Comparison of ENCODE assay signal across 8 cellular contexts in the genomic region with DNA sequence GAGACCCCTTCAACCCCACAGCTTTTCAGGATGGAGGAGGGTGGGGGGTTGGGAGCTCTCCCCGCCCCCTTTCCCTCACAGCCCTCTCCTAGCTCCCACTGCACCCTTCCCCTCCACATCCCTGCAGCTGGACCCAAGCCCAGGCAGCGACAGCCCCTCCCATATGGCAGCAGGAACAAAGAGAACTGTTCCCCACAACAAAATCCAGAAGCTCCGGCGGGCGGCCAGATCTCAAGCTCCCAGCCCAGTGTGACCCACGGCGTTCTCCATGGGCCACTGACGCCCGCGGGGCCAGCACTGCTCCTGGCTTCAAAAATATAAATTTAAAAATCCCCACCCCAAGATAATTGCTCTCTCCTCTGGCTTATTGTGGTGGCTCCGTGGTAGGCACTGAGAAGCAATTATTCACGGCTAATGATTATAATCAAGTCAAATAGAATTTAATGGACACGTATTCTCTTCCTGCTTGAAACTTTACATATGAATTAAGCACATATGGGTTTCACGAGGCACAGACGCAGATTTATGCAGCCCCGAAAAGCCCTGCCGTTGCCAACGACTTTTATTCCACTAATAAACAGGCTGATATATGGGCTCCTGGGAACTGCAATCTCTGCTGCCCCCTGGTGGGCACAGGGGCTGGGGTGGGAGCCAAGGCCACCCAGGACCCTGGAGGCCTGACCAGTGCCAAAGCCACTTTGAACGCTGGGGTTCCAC. TPM values are rescaled to one million over a fixed set of nuclear protein-coding genes. Genes with fewer than 3 reads are reported as not detected.
DNase-seq lines count a peak whose midpoint lies in the region; ATAC-seq and TF ChIP-seq lines count a peak whose summit lies in the region.

No MANE protein-coding gene starts in this region.

- ATAC-seq in activated CD8-positive, alpha-beta T cell treated with anti-CD3 and anti-CD28 coated beads for 36 hours, result peak; percentile 45
- ATAC-seq in GM21576 (IDR thresholded peaks at IDR 0.05; ENCODE audit: unreplicated experiment), result no peak

- peak; percentile 90 for TF ChIP-seq CTCF in AG04449 (IDR thresholded peaks at IDR 0.05; ENCODE audit: insufficient read depth, low read length, missing control alignments)
- peak; percentile 96 for TF ChIP-seq CTCF in activated CD8-positive, alpha-beta T cell treated with anti-CD3 and anti-CD28 coated beads for 36 hours (IDR thresholded peaks at IDR 0.05)

- H3K36me3 Mint-ChIP-seq in activated CD8-positive, alpha-beta T cell treated with anti-CD3 and anti-CD28 coated beads for 36 hours (ENCODE audit: low read depth), result peaks cover 3% of the 10 kb centered on the region

- POLR2A ChIA-PET in AG04449 (lab: Yijun Ruan, JAX), result interaction anchor here (1.4 kb wide), 1 partner anchor 148 kb away, joined by 6 read pairs; no protein-coding TSS in a partner anchor
- POLR2A ChIA-PET in activated CD8-positive, alpha-beta T cell treated with anti-CD3 and anti-CD28 coated beads for 36 hours (lab: Charles Lee), result interaction anchor here (0.9 kb wide), 1 partner anchor 39 kb away, joined by 4 read pairs; no protein-coding TSS in a partner anchor

- CTCF ChIA-PET in AG04449 (lab: Yijun Ruan, JAX), result interaction anchor here (0.8 to 17.9 kb wide), 27 partner anchors 9 to 380 kb away, joined by 3 to 591 read pairs (median 5); a partner anchor contains a TSS
- CTCF ChIA-PET in activated CD8-positive, alpha-beta T cell treated with anti-CD3 and anti-CD28 coated beads for 36 hours (lab: Charles Lee), result interaction anchor here (0.7 to 9.6 kb wide), 19 partner anchors 10 to 380 kb away, joined by 3 to 151 read pairs (median 5); a partner anchor contains a TSS

- H3K4me3 ChIP-seq in AG04449 (ENCODE audit: low read depth, low read length) (no peak overlapping the region), GM23248 (peak overlapping the region; percentile 35; the same call in 1 of the 2 replicates)

- intact Hi-C loops in activated CD8-positive, alpha-beta T cell treated with anti-CD3 and anti-CD28 coated beads for 36 hours (cut with micrococcal nuclease), result loop anchor here (5.0 to 10.0 kb wide), 2 partner anchors 146 to 314 kb away; a partner anchor contains a TSS

- H3K4me1 ChIP-seq in GM23248 (ENCODE audit: insufficient read depth), result no peaks in the 10 kb centered on the region

- no peaks in the 10 kb centered on the region for H3K79me2 ChIP-seq in GM23248 (ENCODE audit: insufficient read depth)

- H3K4me3 Mint-ChIP-seq in activated CD8-positive, alpha-beta T cell treated with anti-CD3 and anti-CD28 coated beads for 36 hours, result no peak overlapping the region

- H3K27ac Mint-ChIP-seq in activated CD8-positive, alpha-beta T cell treated with anti-CD3 and anti-CD28 coated beads for 36 hours, result no peak overlapping the region

- in situ Hi-C loops in GM23248 (cut with MboI), result loop anchor here (10.0 kb wide), 1 partner anchor 144 kb away; no protein-coding TSS in a partner anchor

- H3F3A ChIP-seq in GM23248 (ENCODE audit: insufficient read depth), result no peaks in the 10 kb centered on the region

- H3K27me3 Mint-ChIP-seq in activated CD8-positive, alpha-beta T cell treated with anti-CD3 and anti-CD28 coated beads for 36 hours, result no peaks in the 10 kb centered on the region

- H3K9me3 Mint-ChIP-seq in activated CD8-positive, alpha-beta T cell treated with anti-CD3 and anti-CD28 coated beads for 36 hours, result no peaks in the 10 kb centered on the region

- H3K9me3 ChIP-seq in GM23248 (ENCODE audit: low read depth), result no peaks in the 10 kb centered on the region

- 13 to 14% methylated on average over 17 to 19 of the region's 19 CpGs for WGBS in GM23248 (ENCODE audit: low coverage in 1 of 2, low lambda C conversion rate in 2 of 2, missing lambda C conversion rate in 2 of 2), 2 experiments

- peak overlapping the region; percentile 14; the same call in 1 of the 2 replicates for H3K9ac ChIP-seq in GM23248

- H3K4me1 Mint-ChIP-seq in activated CD8-positive, alpha-beta T cell treated with anti-CD3 and anti-CD28 coated beads for 36 hours (ENCODE audit: low read depth), result peaks cover 11% of the 10 kb centered on the region

- peak; percentile 7 for DNase-seq in AG04449 (ENCODE audit: low read depth, low spot score)
- peak; percentile 73 for DNase-seq in GM23248
- peak; percentile 76 to 89 for DNase-seq in NCI-H526 (lab: John Stamatoyannopoulos, UW)
- DNase-seq in activated CD8-positive, alpha-beta T cell treated with anti-CD3 and anti-CD28 coated beads for 36 hours, result peak; percentile 83
- DNase-seq in ecto neural progenitor cell (ENCODE audit: low spot score), result peak; percentile 87
- DNase-seq in lung microvascular endothelial cell (ENCODE audit: low read depth in 2 of 2), result peak; percentile 71 to 84
- peak; percentile 38 to 71 (median 47) for DNase-seq in stimulated activated CD4-positive, alpha-beta T cell treated with anti-CD3 and anti-CD28 coated beads, TNF-alpha, amount 100 ng/mL, for 48 hours (ENCODE audit: low read depth in 3 of 3)

- H3K9me2 ChIP-seq in GM23248 (ENCODE audit: insufficient read depth), result no peaks in the 10 kb centered on the region

- no peak overlapping the region for H3K27ac ChIP-seq in GM23248

- H4K20me1 ChIP-seq in GM23248 (ENCODE audit: insufficient read depth), result no peaks in the 10 kb centered on the region

- H3K27me3 ChIP-seq in GM23248 (replicated peaks; ENCODE audit: insufficient read depth), result no peaks in the 10 kb centered on the region

- H3K4me2 ChIP-seq in GM23248 (ENCODE audit: unreplicated experiment), result peak overlapping the region; percentile 50

- no peaks in the 10 kb centered on the region for H3K36me3 ChIP-seq in GM23248 (ENCODE audit: low read depth)

- H2AFZ ChIP-seq in GM23248, result 0 out of 2 replicates have a peak overlapping the region, but pooled peaks have one; percentile 21

RNA-seq across cellular contexts. Expression of a gene that starts 17.6 kb away (rescaled TPM):
- 21.0 and 403 TPM in 2 replicates for total RNA-seq in GM23248 (2014; rRNA removed; shearing (Covaris generic))
- 18.6 and 21.2 TPM in 2 replicates for polyA plus RNA-seq in GM23248 (2016; fragmentation: Nextera tagmentation; extraction: Ambion mirVana)
- 10 to 100 TPM; 38.7 to 38.8 TPM for total RNA-seq in activated CD8-positive, alpha-beta T cell treated with anti-CD3 and anti-CD28 coated beads for 36 hours
- 21.6 and 31.5 TPM in 2 replicates for total RNA-seq in lung microvascular endothelial cell

RNA-seq across cellular contexts. Expression of a gene that starts 37.6 kb away (rescaled TPM):
- total RNA-seq in GM23248 (2014; rRNA removed; shearing (Covaris generic)), result 115 and 123 TPM in 2 replicates
- polyA plus RNA-seq in GM23248 (2016; fragmentation: Nextera tagmentation; extraction: Ambion mirVana), result 128 and 132 TPM in 2 replicates
- total RNA-seq in activated CD8-positive, alpha-beta T cell treated with anti-CD3 and anti-CD28 coated beads for 36 hours, result 100 to 1,000 TPM; 396 to 416 TPM
- total RNA-seq in lung microvascular endothelial cell, result 93.5 and 111 TPM in 2 replicates

RNA-seq across cellular contexts. Expression of a gene that starts 58.2 kb away (rescaled TPM):
- 0.51 and 3.9 TPM in 2 replicates for total RNA-seq in GM23248 (2014; rRNA removed; shearing (Covaris generic))
- 1.5 and 2.5 TPM in 2 replicates for polyA plus RNA-seq in GM23248 (2016; fragmentation: Nextera tagmentation; extraction: Ambion mirVana)
- 100 to 1,000 TPM; 210 to 214 TPM for total RNA-seq in activated CD8-positive, alpha-beta T cell treated with anti-CD3 and anti-CD28 coated beads for 36 hours
- 4.4 and 9.6 TPM in 2 replicates for total RNA-seq in lung microvascular endothelial cell

Comparison
In these comparisons a context has a peak if more than half of its experiments do, and no peak if none do; other contexts are left out.
1. DNase-seq: peak in every context shown above with its lines; median percentile 87 in ecto neural progenitor cell; 83 in activated CD8-positive, alpha-beta T cell treated with anti-CD3 and anti-CD28 coated beads for 36 hours; 82 in NCI-H526; 78 in lung microvascular endothelial cell; 73 in GM23248; 47 in stimulated activated CD4-positive, alpha-beta T cell treated with anti-CD3 and anti-CD28 coated beads, TNF-alpha, amount 100 ng/mL, for 48 hours; 7 in AG04449.
2. RNA of a gene that starts 58.2 kb away (total RNA-seq): 210 to 214 TPM in activated CD8-positive, alpha-beta T cell treated with anti-CD3 and anti-CD28 coated beads for 36 hours; 4.4 to 9.6 TPM in lung microvascular endothelial cell and 0.51 to 3.9 TPM in GM23248; every median in the first group is over 10 times any median in the second.